ENCODE assay signal across 17 cellular contexts in the genomic region with DNA sequence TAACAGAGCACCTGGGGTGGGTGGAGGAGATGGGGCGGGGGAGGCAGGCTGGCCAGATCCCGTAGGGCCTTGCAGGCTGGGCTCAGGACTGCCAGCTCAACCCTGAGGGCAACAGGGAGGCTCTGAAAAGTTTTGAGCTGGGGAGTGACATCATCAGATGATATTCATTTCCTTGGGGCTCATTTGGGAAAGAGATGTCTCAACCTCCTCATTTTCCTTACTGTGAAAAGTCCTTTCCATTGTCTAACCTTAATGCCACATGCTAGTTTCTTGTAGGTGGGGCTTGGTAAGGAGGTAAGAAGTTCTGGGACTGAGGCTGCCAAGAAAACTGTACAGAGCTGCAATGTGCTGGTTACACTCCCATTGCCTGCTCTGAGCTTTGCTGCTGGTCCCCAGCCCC. TPM values are rescaled to one million over a fixed set of nuclear protein-coding genes. Genes with fewer than 3 reads are reported as not detected.
DNase-seq lines count a peak whose midpoint lies in the region; ATAC-seq and TF ChIP-seq lines count a peak whose summit lies in the region.
"Had no signal": no experiment of that assay in that cellular context is flagged by ENCODE, and none has a peak within 500 bp of the region (broad histone marks: within the 10 kb centered on the region; RNA-seq: fewer than 3 reads in every experiment).

No MANE protein-coding gene starts in this region.

- H3K4me3 Mint-ChIP-seq in GM23338, result no peak overlapping the region

- H3K36me3 ChIP-seq in GM23338 (ENCODE audit: insufficient read depth) (no peaks in the 10 kb centered on the region), breast epithelium (no peaks in the 10 kb centered on the region), thyroid gland (no peaks in the 10 kb centered on the region)

- peaks cover 33% of the 10 kb centered on the region for H3K4me1 Mint-ChIP-seq in GM23338

- peaks cover 12% of the 10 kb centered on the region for H3F3A ChIP-seq in GM23338 (replicated peaks; ENCODE audit: low read depth)

- no peaks in the 10 kb centered on the region for H3K9me3 ChIP-seq in breast epithelium
- H3K9me3 ChIP-seq in thyroid gland, result no peaks in the 10 kb centered on the region

- H3K4me3 ChIP-seq in GM23338 (no peak overlapping the region), breast epithelium (peak overlapping the region in 2 of 3 donors; percentile 57 to 64), thyroid gland (replicated peaks in 1 of 3) (no peak overlapping the region)
- H3K4me3 ChIP-seq: hepatocyte, lung had no signal

- peaks cover 13% of the 10 kb centered on the region for H3K27me3 Mint-ChIP-seq in GM23338 (ENCODE audit: insufficient read depth, low read depth, poor library complexity)

- H3K4me2 ChIP-seq in GM23338, result peak overlapping the region; percentile 70
- H3K4me2 ChIP-seq: hepatocyte had no signal

- no peaks in the 10 kb centered on the region for H3K79me2 ChIP-seq in GM23338 (replicated peaks; ENCODE audit: insufficient read depth)
- H3K79me2 ChIP-seq: hepatocyte had no signal

- H3K27ac ChIP-seq in GM23338 (ENCODE audit: low read depth) (no peak overlapping the region), breast epithelium (peak overlapping the region; percentile 77 to 87), thyroid gland (peak overlapping the region; percentile 92 to 98 (median 95))
- H3K27ac ChIP-seq: hepatocyte had no signal

- H2AFZ ChIP-seq in GM23338, result peak overlapping the region; percentile 95; the same call in 1 of the 2 replicates
- H2AFZ ChIP-seq: hepatocyte had no signal

- H4K20me1 ChIP-seq in GM23338 (replicated peaks; ENCODE audit: insufficient read depth), result no peaks in the 10 kb centered on the region

- no peak for DNase-seq in GM23338 (ENCODE audit: low spot score)
- DNase-seq in breast epithelium (ENCODE audit: low spot score in 2 of 2), result peak in 1 of 2 donors; percentile 29
- DNase-seq in kidney tubule cell (ENCODE audit: low spot score), result peak; percentile 32
- no peak for DNase-seq in thyroid gland
- DNase-seq in NCI-H2171 treated with DMSO at 0.1 percent for 48 hours (lab: John Stamatoyannopoulos, UW), result no peak
- DNase-seq: activated CD4-positive, CD25-positive, alpha-beta regulatory T cell treated with anti-CD3 and anti-CD28 coated beads, Interleukin-2, amount 50 U/mL, for 72 hours; activated T-cell treated with anti-CD3 and anti-CD28 coated beads, Interleukin-2, amount 50 U/mL, for 48 hours; anterior cingulate cortex; Calu3; effector CD8-positive, alpha-beta T cell; stimulated activated CD4-positive, alpha-beta T cell treated with anti-CD3 and anti-CD28 coated beads, Interleukin-1b, Interleukin-23, amount 100 ng/mL, for 48 hours had no signal

- H3K36me3 Mint-ChIP-seq in GM23338 (ENCODE audit: low read depth), result no peaks in the 10 kb centered on the region; the same call in 2 of the 3 replicates

- H3K9me3 Mint-ChIP-seq in GM23338, result peaks cover 3% of the 10 kb centered on the region; the same call in 2 of the 3 replicates

- WGBS in thyroid gland, 2 donors, result 75 to 83% methylated on average over 2 of the region's 2 CpGs

- peaks cover 24% of the 10 kb centered on the region for H3K4me1 ChIP-seq in GM23338 (ENCODE audit: insufficient read depth)
- H3K4me1 ChIP-seq in breast epithelium, result peaks cover 0 to 3% of the 10 kb centered on the region in 2 donors
- H3K4me1 ChIP-seq in thyroid gland, result peaks cover 25 to 53% of the 10 kb centered on the region in 2 donors

- ATAC-seq in GM23338 (no peak), GM21717 (IDR thresholded peaks at IDR 0.05; ENCODE audit: unreplicated experiment) (no peak), HG03565 (IDR thresholded peaks at IDR 0.05; ENCODE audit: unreplicated experiment) (no peak), HG03457 (IDR thresholded peaks at IDR 0.05; ENCODE audit: unreplicated experiment) (no peak)

- intact Hi-C loops in breast epithelium (cut with DNase I; ENCODE audit: low total_unique reads), result loop anchor here (1.0 kb wide), 1 partner anchor 43 kb away; no protein-coding TSS in a partner anchor
- intact Hi-C loops in thyroid gland (cut with DNase I), result no loop called here

- H3K27ac Mint-ChIP-seq in GM23338, result no peak overlapping the region

- no peaks in the 10 kb centered on the region for H3K27me3 ChIP-seq in GM23338 (ENCODE audit: insufficient read depth)
- H3K27me3 ChIP-seq in breast epithelium, result no peaks in the 10 kb centered on the region
- no peaks in the 10 kb centered on the region for H3K27me3 ChIP-seq in thyroid gland
- H3K27me3 ChIP-seq: hepatocyte had no signal

- H3K9me2 ChIP-seq in GM23338 (ENCODE audit: insufficient read depth), result no peaks in the 10 kb centered on the region

- TF ChIP-seq CTCF in GM23338 (conservative IDR thresholded peaks at IDR 0.05; ENCODE audit: low read depth in 2 of 2) (no peak), breast epithelium (IDR thresholded peaks at IDR 0.05) (no peak), thyroid gland (IDR thresholded peaks at IDR 0.05) (no peak)

- no peak for TF ChIP-seq POLR2A in breast epithelium (IDR thresholded peaks at IDR 0.05)
- no peak for TF ChIP-seq POLR2A in thyroid gland (IDR thresholded peaks at IDR 0.05)

TF ChIP-seq in GM23338, 12 proteins besides CTCF, POLR2A, EP300 and RAD21 (continues in another document):
- TF ChIP-seq ZNF331 (CRISPR knock-in tag; IDR thresholded peaks at IDR 0.05; ENCODE audit: low read depth) (no peak), EZH2phosphoT487 (IDR thresholded peaks at IDR 0.05; ENCODE audit: unreplicated experiment) (no peak), JUNB (IDR thresholded peaks at IDR 0.05; ENCODE audit: unreplicated experiment) (no peak), NANOG (IDR thresholded peaks at IDR 0.05; ENCODE audit: borderline replicate concordance) (no peak), ZNF114 (CRISPR knock-in tag; IDR thresholded peaks at IDR 0.05) (no peak), EZH2 (IDR thresholded peaks at IDR 0.05; ENCODE audit: low read depth, unreplicated experiment) (no peak), STAT1 (IDR thresholded peaks at IDR 0.05; ENCODE audit: unreplicated experiment) (no peak)
- TF ChIP-seq, protein P1, sequence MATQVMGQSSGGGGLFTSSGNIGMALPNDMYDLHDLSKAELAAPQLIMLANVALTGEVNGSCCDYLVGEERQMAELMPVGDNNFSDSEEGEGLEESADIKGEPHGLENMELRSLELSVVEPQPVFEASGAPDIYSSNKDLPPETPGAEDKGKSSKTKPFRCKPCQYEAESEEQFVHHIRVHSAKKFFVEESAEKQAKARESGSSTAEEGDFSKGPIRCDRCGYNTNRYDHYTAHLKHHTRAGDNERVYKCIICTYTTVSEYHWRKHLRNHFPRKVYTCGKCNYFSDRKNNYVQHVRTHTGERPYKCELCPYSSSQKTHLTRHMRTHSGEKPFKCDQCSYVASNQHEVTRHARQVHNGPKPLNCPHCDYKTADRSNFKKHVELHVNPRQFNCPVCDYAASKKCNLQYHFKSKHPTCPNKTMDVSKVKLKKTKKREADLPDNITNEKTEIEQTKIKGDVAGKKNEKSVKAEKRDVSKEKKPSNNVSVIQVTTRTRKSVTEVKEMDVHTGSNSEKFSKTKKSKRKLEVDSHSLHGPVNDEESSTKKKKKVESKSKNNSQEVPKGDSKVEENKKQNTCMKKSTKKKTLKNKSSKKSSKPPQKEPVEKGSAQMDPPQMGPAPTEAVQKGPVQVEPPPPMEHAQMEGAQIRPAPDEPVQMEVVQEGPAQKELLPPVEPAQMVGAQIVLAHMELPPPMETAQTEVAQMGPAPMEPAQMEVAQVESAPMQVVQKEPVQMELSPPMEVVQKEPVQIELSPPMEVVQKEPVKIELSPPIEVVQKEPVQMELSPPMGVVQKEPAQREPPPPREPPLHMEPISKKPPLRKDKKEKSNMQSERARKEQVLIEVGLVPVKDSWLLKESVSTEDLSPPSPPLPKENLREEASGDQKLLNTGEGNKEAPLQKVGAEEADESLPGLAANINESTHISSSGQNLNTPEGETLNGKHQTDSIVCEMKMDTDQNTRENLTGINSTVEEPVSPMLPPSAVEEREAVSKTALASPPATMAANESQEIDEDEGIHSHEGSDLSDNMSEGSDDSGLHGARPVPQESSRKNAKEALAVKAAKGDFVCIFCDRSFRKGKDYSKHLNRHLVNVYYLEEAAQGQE (IDR thresholded peaks at IDR 0.05; ENCODE audit: unreplicated experiment), result no peak

RNA-seq across cellular contexts. Expression of gene TNS4, which starts 3.7 kb away (rescaled TPM):
- total RNA-seq in GM23338 (2014; rRNA removed; shearing (Covaris generic)), result 0.08 and 4.9 TPM in 2 replicates
- 0.31 and 0.64 TPM in 2 replicates for polyA plus RNA-seq in GM23338 (2016; fragmentation: Nextera tagmentation; extraction: Ambion mirVana)
- total RNA-seq in breast epithelium, result 10 to 100 TPM in 2 of 3 donors, not detected in 1; 30.5 to 52.2 TPM
- 10 to 100 TPM in 2 of 4 donors, 1 to 10 TPM in 2; 5.4 to 24.7 (median 16.2) TPM for total RNA-seq in thyroid gland
- total RNA-seq: hepatocyte, LHCN-M2 had no signal

RNA-seq across cellular contexts. Expression of gene IGFBP4, which starts 54.5 kb away (rescaled TPM):
- total RNA-seq in GM23338 (2014; rRNA removed; shearing (Covaris generic)), result 78.9 and 87.2 TPM in 2 replicates
- polyA plus RNA-seq in GM23338 (2016; fragmentation: Nextera tagmentation; extraction: Ambion mirVana), result 37.6 and 38.7 TPM in 2 replicates
- total RNA-seq in breast epithelium (100 to 1,000 TPM; 191 to 893 (median 278) TPM), thyroid gland (100 to 1,000 TPM; 234 to 334 (median 274) TPM)

Comparison
In these comparisons a context has a peak if more than half of its experiments do, and no peak if none do; other contexts are left out.
1. H3K4me3 ChIP-seq: peak in breast epithelium (2 of 3); none in GM23338 (single experiment) and thyroid gland (0 of 3).